Comparison of ENCODE assay signal across 1 cellular context in the genomic region with DNA sequence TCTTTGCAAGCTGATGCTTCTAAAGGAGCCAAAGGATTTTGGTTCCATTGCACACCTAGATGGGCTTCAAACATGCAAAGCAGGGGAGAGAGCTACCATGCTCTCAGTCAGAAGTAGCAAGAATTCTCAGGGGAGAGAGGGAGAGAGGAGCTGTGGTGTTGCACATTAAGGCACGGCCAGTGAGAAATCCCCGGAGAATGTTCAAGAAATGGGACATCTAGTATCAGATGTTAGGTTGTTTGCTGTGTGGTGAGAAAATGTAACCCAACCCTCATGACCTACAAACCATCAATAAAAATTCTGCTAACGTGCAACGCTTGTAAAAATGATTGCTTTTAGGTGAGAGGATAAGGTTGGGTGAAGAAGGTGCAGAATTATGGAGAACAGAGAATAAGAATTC.
TF ChIP-seq lines count a peak whose summit lies in the region.

No MANE protein-coding gene starts in this region.

TF ChIP-seq in GM12878, 131 proteins besides CTCF, POLR2A, EP300 and RAD21:
- TF ChIP-seq ZZZ3 (IDR thresholded peaks at IDR 0.05; ENCODE audit: control insufficient read depth, insufficient read length, low read depth) (no peak), MYC (IDR thresholded peaks at IDR 0.05; ENCODE audit: insufficient read depth, insufficient read length, insufficient replicate concordance, low read length, severe bottlenecking) (no peak), MEF2B (IDR thresholded peaks at IDR 0.05; ENCODE audit: partially characterized antibody, poor library complexity, severe bottlenecking) (peak; percentile 51), GABPA (IDR thresholded peaks at IDR 0.05; ENCODE audit: low read depth) (no peak)
